Comparison of ENCODE assay signal across 24 cellular contexts in the genomic region with DNA sequence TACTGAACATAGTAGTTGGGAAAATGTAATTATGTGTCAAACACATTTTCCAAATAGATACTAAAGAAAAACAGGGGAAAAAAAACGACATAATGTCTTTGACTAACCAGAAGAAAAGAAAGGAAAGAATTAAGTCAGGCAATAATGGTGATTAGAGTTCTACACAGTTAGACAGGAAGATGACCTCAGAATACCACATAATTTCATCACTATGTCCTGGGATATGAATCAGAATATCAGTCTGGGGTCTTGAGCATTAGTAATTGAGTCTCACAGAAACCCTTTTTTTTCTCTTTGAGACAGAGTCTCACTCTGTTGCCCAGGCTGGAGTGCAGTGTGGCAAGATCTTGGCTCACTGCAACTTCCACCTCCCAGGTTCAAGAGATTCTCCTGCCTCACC.
"Had no signal": no experiment of that assay in that cellular context is flagged by ENCODE, and none has a peak within 500 bp of the region (broad histone marks: within the 10 kb centered on the region; RNA-seq: fewer than 3 reads in every experiment).

No MANE protein-coding gene starts in this region.

- H3K9me3 ChIP-seq: ascending aorta, breast epithelium, esophagus muscularis mucosa, thyroid gland had no signal

- ATAC-seq: activated CD8-positive, alpha-beta T cell treated with anti-CD3 and anti-CD28 coated beads, Interleukin-2, amount 10 ng/mL, durations not matched to agents 7 days and 5 days; activated T-cell treated with anti-CD3 and anti-CD28 coated beads, Interleukin-2, amount 50 U/mL, for 4 hours; foreskin keratinocyte; T-cell had no signal

- H3K27me3 ChIP-seq: ascending aorta, breast epithelium, esophagus muscularis mucosa, foreskin keratinocyte, thyroid gland had no signal

- H3K4me3 ChIP-seq: ascending aorta, breast epithelium, esophagus muscularis mucosa, lung, thyroid gland had no signal

- H3K27ac ChIP-seq: ascending aorta, breast epithelium, esophagus muscularis mucosa, foreskin keratinocyte, thyroid gland had no signal

- H3K36me3 ChIP-seq: ascending aorta, breast epithelium, esophagus muscularis mucosa, thyroid gland had no signal

- H3K4me1 ChIP-seq: ascending aorta, breast epithelium, thyroid gland had no signal

- FAIRE-seq: keratinocyte had no signal

- DNase-seq: activated CD4-positive, alpha-beta T cell treated with anti-CD3 and anti-CD28 coated beads, Interleukin-2, amount 10 ng/mL, durations not matched to agents 7 days and 5 days; activated CD8-positive, alpha-beta memory T cell treated with anti-CD3 and anti-CD28 coated beads, Interleukin-2, amount 50 U/mL, for 4 hours; activated CD8-positive, alpha-beta T cell treated with anti-CD3 and anti-CD28 coated beads, Interleukin-2, amount 10 ng/mL, durations not matched to agents 7 days and 5 days; activated naive CD4-positive, alpha-beta T cell treated with anti-CD3 and anti-CD28 coated beads for 36 hours; activated T-cell treated with anti-CD3 and anti-CD28 coated beads, Interleukin-2, amount 50 U/mL, for 4 hours; cerebellar nuclear complex; effector CD8-positive, alpha-beta T cell; hypothalamus; midbrain; nephron progenitor cell; nucleus accumbens; posterior cingulate gyrus; retina; stimulated activated CD4-positive, alpha-beta T cell treated with anti-CD3 and anti-CD28 coated beads, Interleukin-1b, Interleukin-23, amount 100 ng/mL, for 48 hours; stimulated activated CD8-positive, alpha-beta memory T cell treated with anti-CD3 and anti-CD28 coated beads, Interleukin-4, amount 100 ng/mL, for 48 hours; stimulated activated naive CD4-positive, alpha-beta T cell treated with Interleukin-2 at 50 U/mL for 16 hours; T-cell; thyroid gland had no signal
